Comparison of ENCODE assay signal across 1 cellular context in genomic region chr12:92987362-92987761, GRCh38.
TF ChIP-seq lines count a peak whose summit lies in the region.

No MANE protein-coding gene starts in this region.

TF ChIP-seq in IMR-90, 13 proteins besides CTCF, POLR2A, EP300 and RAD21:
- TF ChIP-seq CHD1 (IDR thresholded peaks at IDR 0.05; ENCODE audit: low read depth, low read length) (no peak), SMC3 (IDR thresholded peaks at IDR 0.05; ENCODE audit: low read depth, low read length) (peak; percentile 88)
